ENCODE assay signal across 23 cellular contexts in genomic region chr3:64561503-64561810, GRCh38.
A peak's percentile ranks its signal among the peaks of the same experiment; 100 is the strongest.
DNase-seq lines count a peak whose midpoint lies in the region; ATAC-seq and TF ChIP-seq lines count a peak whose summit lies in the region.
"Had no signal": no experiment of that assay in that cellular context is flagged by ENCODE, and none has a peak within 500 bp of the region (broad histone marks: within the 10 kb centered on the region; RNA-seq: fewer than 3 reads in every experiment).

No MANE protein-coding gene starts in this region.

- H3K36me3 ChIP-seq in ascending aorta (peaks cover 3 to 20% of the 10 kb centered on the region in 2 donors), neural progenitor cell (no peaks in the 10 kb centered on the region), testis (ENCODE audit: low read depth, missing control alignments) (no peaks in the 10 kb centered on the region), right lobe of liver (no peaks in the 10 kb centered on the region)

- peak overlapping the region; percentile 9 for H3K27ac Mint-ChIP-seq in neural progenitor cell
- H3K27ac Mint-ChIP-seq: activated CD8-positive, alpha-beta T cell treated with anti-CD3 and anti-CD28 coated beads for 36 hours; activated naive CD8-positive, alpha-beta T cell treated with anti-CD3 and anti-CD28 coated beads, Interleukin-2, amount 50 U/mL, for 24 hours; nephron progenitor cell; stimulated activated naive CD8-positive, alpha-beta T cell treated with anti-CD3 and anti-CD28 coated beads, Interleukin-15, Interleukin-2, amounts not matched to agents 100 ng/mL and 50 ng/mL, for 24 hours had no signal

- no peak overlapping the region for H2AFZ ChIP-seq in neural progenitor cell (replicated peaks)

- no peaks in the 10 kb centered on the region for H3K9me3 Mint-ChIP-seq in neural progenitor cell
- H3K9me3 Mint-ChIP-seq: activated CD8-positive, alpha-beta T cell treated with anti-CD3 and anti-CD28 coated beads for 36 hours; activated naive CD8-positive, alpha-beta T cell treated with anti-CD3 and anti-CD28 coated beads, Interleukin-2, amount 50 U/mL, for 24 hours; nephron progenitor cell; stimulated activated naive CD8-positive, alpha-beta T cell treated with anti-CD3 and anti-CD28 coated beads, Interleukin-15, Interleukin-2, amounts not matched to agents 100 ng/mL and 50 ng/mL, for 24 hours had no signal

- no peaks in the 10 kb centered on the region for H4K20me1 ChIP-seq in neural progenitor cell (ENCODE audit: low read depth)

- H3K27me3 ChIP-seq in ascending aorta (no peaks in the 10 kb centered on the region), neural progenitor cell (no peaks in the 10 kb centered on the region), testis (no peaks in the 10 kb centered on the region), right lobe of liver (no peaks in the 10 kb centered on the region)

- ATAC-seq in right lobe of liver: no peak
- ATAC-seq: activated CD4-positive, CD25-positive, alpha-beta regulatory T cell treated with anti-CD3 and anti-CD28 coated beads, Interleukin-2, amount 50 U/mL, for 24 hours; activated CD8-positive, alpha-beta T cell treated with anti-CD3 and anti-CD28 coated beads for 36 hours; activated naive CD8-positive, alpha-beta T cell treated with anti-CD3 and anti-CD28 coated beads, Interleukin-2, amount 50 U/mL, for 24 hours had no signal

- H3K4me3 Mint-ChIP-seq in neural progenitor cell: no peak overlapping the region
- H3K4me3 Mint-ChIP-seq: activated CD8-positive, alpha-beta T cell treated with anti-CD3 and anti-CD28 coated beads for 36 hours; activated naive CD8-positive, alpha-beta T cell treated with anti-CD3 and anti-CD28 coated beads, Interleukin-2, amount 50 U/mL, for 24 hours; nephron progenitor cell; stimulated activated naive CD8-positive, alpha-beta T cell treated with anti-CD3 and anti-CD28 coated beads, Interleukin-15, Interleukin-2, amounts not matched to agents 100 ng/mL and 50 ng/mL, for 24 hours had no signal

- H3K79me2 ChIP-seq in neural progenitor cell (ENCODE audit: low read depth): no peaks in the 10 kb centered on the region

- H3K4me1 ChIP-seq in ascending aorta (peaks cover 0 to 3% of the 10 kb centered on the region in 2 donors), neural progenitor cell (peaks cover 66% of the 10 kb centered on the region), testis (peaks cover 6% of the 10 kb centered on the region), right lobe of liver (no peaks in the 10 kb centered on the region)

- peaks cover 9% of the 10 kb centered on the region for H3K36me3 Mint-ChIP-seq in neural progenitor cell

- TF ChIP-seq POLR2A in testis (IDR thresholded peaks at IDR 0.05) (no peak), right lobe of liver (IDR thresholded peaks at IDR 0.05) (no peak)

- H3K27ac ChIP-seq in ascending aorta (peak overlapping the region; percentile 41 to 72), neural progenitor cell (peak overlapping the region; percentile 23), testis (peak overlapping the region in 1 of 2 donors; percentile 31), right lobe of liver (no peak overlapping the region)

- TF ChIP-seq CTCF in ascending aorta (IDR thresholded peaks at IDR 0.05) (no peak), fibroblast of villous mesenchyme (IDR thresholded peaks at IDR 0.05; ENCODE audit: insufficient read depth, low read depth, low read length) (no peak), neural progenitor cell (IDR thresholded peaks at IDR 0.05) (no peak), testis (IDR thresholded peaks at IDR 0.05) (no peak), right lobe of liver (IDR thresholded peaks at IDR 0.05) (no peak)

- no peak overlapping the region for H3K4me2 ChIP-seq in neural progenitor cell

- peaks cover 14% of the 10 kb centered on the region for H3F3A ChIP-seq in neural progenitor cell (ENCODE audit: low read depth)

- WGBS in testis, 2 donors: 40 to 41% methylated on average over 10 to 14 of the region's 14 CpGs
- 78% methylated on average over 11 of the region's 14 CpGs for WGBS in right lobe of liver (ENCODE audit: insufficient coverage, low coverage, low lambda C conversion rate, missing lambda C conversion rate)

- intact Hi-C loops in ascending aorta (cut with DNase I): no loop called here
- intact Hi-C loops in testis (cut with DNase I; ENCODE audit: low total_unique reads): no loop called here
- intact Hi-C loops in right lobe of liver (cut with DNase I): no loop called here

- no peak overlapping the region for H3K9ac ChIP-seq in neural progenitor cell

- no peaks in the 10 kb centered on the region for H3K9me3 ChIP-seq in ascending aorta
- H3K9me3 ChIP-seq in neural progenitor cell (ENCODE audit: low read depth): no peaks in the 10 kb centered on the region
- no peaks in the 10 kb centered on the region for H3K9me3 ChIP-seq in testis
- no peaks in the 10 kb centered on the region for H3K9me3 ChIP-seq in right lobe of liver

- H3K27me3 Mint-ChIP-seq in neural progenitor cell (ENCODE audit: insufficient read depth, low read depth): no peaks in the 10 kb centered on the region
- H3K27me3 Mint-ChIP-seq: activated CD8-positive, alpha-beta T cell treated with anti-CD3 and anti-CD28 coated beads for 36 hours; stimulated activated naive CD8-positive, alpha-beta T cell treated with anti-CD3 and anti-CD28 coated beads, Interleukin-15, Interleukin-2, amounts not matched to agents 100 ng/mL and 50 ng/mL, for 24 hours had no signal

- H3K4me3 ChIP-seq in ascending aorta (peak overlapping the region; percentile 24 to 66), fibroblast of villous mesenchyme (ENCODE audit: low read depth, low read length) (peak overlapping the region; percentile 7), neural progenitor cell (no peak overlapping the region), testis (peak overlapping the region; percentile 19 to 29), right lobe of liver (no peak overlapping the region)

- H3K4me1 Mint-ChIP-seq in neural progenitor cell: peaks cover 72% of the 10 kb centered on the region
- H3K4me1 Mint-ChIP-seq: activated naive CD8-positive, alpha-beta T cell treated with anti-CD3 and anti-CD28 coated beads, Interleukin-2, amount 50 U/mL, for 24 hours had no signal

- no peak for DNase-seq in ascending aorta (ENCODE audit: low spot score in 2 of 2)
- DNase-seq in fibroblast of villous mesenchyme (ENCODE audit: low read depth): no peak
- DNase-seq in neural progenitor cell (ENCODE audit: low spot score): no peak
- DNase-seq in testis: no peak
- no peak for DNase-seq in middle frontal gyrus (ENCODE audit: extremely low spot score, low spot score)
- no peak for DNase-seq in NCI-H524 (lab: John Stamatoyannopoulos, UW)
- no peak for DNase-seq in NCI-H2196 (lab: John Stamatoyannopoulos, UW; ENCODE audit: unreplicated experiment)
- no peak for DNase-seq in right lobe of liver
- DNase-seq: activated CD8-positive, alpha-beta T cell treated with anti-CD3 and anti-CD28 coated beads for 36 hours; activated gamma-delta T cell; activated naive CD8-positive, alpha-beta T cell treated with anti-CD3 and anti-CD28 coated beads, Interleukin-2, amount 50 U/mL, for 24 hours; activated T-cell treated with anti-CD3 and anti-CD28 coated beads for 4 hours; C1 segment of cervical spinal cord; foreskin melanocyte; NCI-H1048; NCI-H187 treated with DMSO at 0.1 percent for 48 hours; nephron progenitor cell; OCI-M1; posterior cingulate gyrus; SHP77; stimulated activated CD4-positive, alpha-beta T cell treated with anti-CD3 and anti-CD28 coated beads, Interleukin-4, amount 100 ng/mL, for 4 hours had no signal

Comparison
In these comparisons a context has a peak if more than half of its experiments do, and no peak if none do; other contexts are left out.
1. H3K27ac ChIP-seq: peak in ascending aorta (2 of 2) and neural progenitor cell (single experiment); none in right lobe of liver (0 of 3).
2. H3K4me3 ChIP-seq: peak in ascending aorta (2 of 2), fibroblast of villous mesenchyme (single experiment) and testis (2 of 2); none in neural progenitor cell (single experiment) and right lobe of liver (0 of 3).